11 cellular contexts compared by ENCODE assay signal in the genomic region with DNA sequence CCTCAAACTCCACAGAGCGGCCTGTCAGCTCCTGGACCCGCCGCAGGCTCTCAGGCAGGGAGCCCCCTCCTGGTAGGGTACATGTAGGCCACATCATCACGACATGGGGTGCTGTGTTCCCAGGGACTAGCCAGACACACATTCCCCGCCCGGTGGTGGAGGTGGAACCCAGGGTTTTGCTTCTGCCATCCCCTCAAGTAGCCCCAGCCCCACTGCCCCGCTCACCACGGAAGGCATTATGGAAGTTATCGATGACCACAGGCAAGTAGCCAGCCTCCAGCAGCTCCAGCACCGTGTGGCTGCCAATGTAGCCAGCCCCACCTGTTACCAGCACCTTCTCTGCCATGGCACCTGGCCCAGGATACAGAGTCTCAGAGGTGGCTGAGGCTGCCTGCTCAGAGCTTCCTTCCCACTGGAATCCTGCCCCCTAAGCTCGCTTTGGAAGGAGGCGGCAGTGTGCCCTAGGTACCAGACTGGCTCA. TPM values are rescaled to one million over a fixed set of nuclear protein-coding genes. Genes with fewer than 3 reads are reported as not detected.
DNase-seq lines count a peak whose midpoint lies in the region; ATAC-seq, FAIRE-seq and TF ChIP-seq lines count a peak whose summit lies in the region.
"Had no signal": no experiment of that assay in that cellular context is flagged by ENCODE, and none has a peak within 500 bp of the region (broad histone marks: within the 10 kb centered on the region; RNA-seq: fewer than 3 reads in every experiment).

No MANE protein-coding gene starts in this region.

- H3K9me3 Mint-ChIP-seq in HFFc6, result no peaks in the 10 kb centered on the region
- H3K9me3 Mint-ChIP-seq: activated naive CD4-positive, alpha-beta T cell treated with anti-CD3 and anti-CD28 coated beads, Interleukin-2, amount 50 U/mL, for 24 hours had no signal

- H3K4me1 ChIP-seq in A549 (peaks cover 16% of the 10 kb centered on the region), mesodermal cell (ENCODE audit: control insufficient read depth, insufficient read depth, low read length, poor library complexity, severe bottlenecking) (peaks cover 18% of the 10 kb centered on the region)

- peaks cover 5% of the 10 kb centered on the region for H3K27me3 Mint-ChIP-seq in HFFc6 (ENCODE audit: insufficient read depth)
- H3K27me3 Mint-ChIP-seq: activated naive CD4-positive, alpha-beta T cell treated with anti-CD3 and anti-CD28 coated beads, Interleukin-2, amount 50 U/mL, for 24 hours had no signal

- H3K9me3 ChIP-seq in A549, result no peaks in the 10 kb centered on the region
- no peaks in the 10 kb centered on the region for H3K9me3 ChIP-seq in mesodermal cell (ENCODE audit: control insufficient read depth, low read length)

- no peak for FAIRE-seq in A549 (lab: Jason Lieb, UNC)

- peak overlapping the region; percentile 89 to 99 for H3K27ac ChIP-seq in A549
- peak overlapping the region; percentile 83 for H3K27ac ChIP-seq in mesodermal cell (ENCODE audit: low read depth, low read length, severe bottlenecking)

- TF ChIP-seq CTCF in A549 (IDR thresholded peaks at IDR 0.05) (no peak), HFFc6 (IDR thresholded peaks at IDR 0.05) (peak; percentile 55; the same call in 1 of the 2 replicates), astrocyte of the cerebellum (IDR thresholded peaks at IDR 0.05; ENCODE audit: low read depth, low read length, missing control alignments) (peak; percentile 11)

- peaks cover 17% of the 10 kb centered on the region for H3K4me1 Mint-ChIP-seq in HFFc6 (ENCODE audit: low read depth)

- TF ChIP-seq RAD21 in A549 (conservative IDR thresholded peaks at IDR 0.05 in 1 of 2, IDR thresholded peaks at IDR 0.05 in 1 of 2), result no peak

- 91% methylated on average over 4 of the region's 12 CpGs for WGBS in A549 (ENCODE audit: missing lambda C conversion rate)
- 92% methylated on average over 9 to 12 of the region's 12 CpGs for WGBS in mesodermal cell (ENCODE audit: insufficient coverage in 2 of 2), 2 experiments

- H3K36me3 ChIP-seq in mesodermal cell (ENCODE audit: control insufficient read depth, insufficient read depth, low read length), result peaks cover 36% of the 10 kb centered on the region

- TF ChIP-seq EP300 in A549 (IDR thresholded peaks at IDR 0.05), result no peak

- peaks cover 4% of the 10 kb centered on the region; the same call in 1 of the 2 replicates for H3K36me3 Mint-ChIP-seq in HFFc6 (ENCODE audit: low read depth)

- ATAC-seq in A549 (no peak), GM18511 (IDR thresholded peaks at IDR 0.05; ENCODE audit: unreplicated experiment) (no peak)

- POLR2A ChIA-PET in A549 (lab: Yijun Ruan, JAX), result interaction anchor here (4.2 kb wide), 1 partner anchor 8 kb away, joined by 19 read pairs; the partner anchor contains the start of gene LYPLA2

- peak overlapping the region; percentile 89 for H3K4me2 ChIP-seq in A549

- in situ Hi-C loops in astrocyte of the cerebellum (cut with HindIII; ENCODE audit: low sequenced_read_pairs), result no loop called here

- no peak for TF ChIP-seq POLR2A in A549 (IDR thresholded peaks at IDR 0.05; ENCODE audit: low read length)

- H3K4me3 ChIP-seq in A549, result peak overlapping the region; percentile 72; the same call in 2 of the 3 replicates
- H3K4me3 ChIP-seq in astrocyte of the cerebellum (ENCODE audit: low read depth, low read length), result no peak overlapping the region
- no peak overlapping the region for H3K4me3 ChIP-seq in mesodermal cell (ENCODE audit: extremely low read depth, insufficient read depth, low read length, poor library complexity, severe bottlenecking)

- no peak overlapping the region for H3K4me3 Mint-ChIP-seq in HFFc6

- H3K27ac Mint-ChIP-seq in HFFc6, result peak overlapping the region; percentile 48
- H3K27ac Mint-ChIP-seq: activated naive CD4-positive, alpha-beta T cell treated with anti-CD3 and anti-CD28 coated beads, Interleukin-2, amount 50 U/mL, for 24 hours had no signal

- CTCF ChIA-PET in A549 (lab: Yijun Ruan, JAX), result interaction anchor here (0.6 to 3.3 kb wide), 7 partner anchors 11 to 257 kb away, joined by 3 to 19 read pairs (median 5); no protein-coding TSS in a partner anchor

- DNase-seq in A549 (ENCODE audit: low read depth in 1 of 2, low spot score in 1 of 2) (peak in 1 of 2 experiments; percentile 31), HFFc6 (no peak), astrocyte of the cerebellum (ENCODE audit: low read depth) (no peak), SIG-M5 (lab: John Stamatoyannopoulos, UW) (no peak), DMS153 treated with DMSO at 0.1 percent for 48 hours (lab: John Stamatoyannopoulos, UW; ENCODE audit: unreplicated experiment) (no peak), NCI-H128 (lab: John Stamatoyannopoulos, UW; ENCODE audit: unreplicated experiment) (no peak)
- DNase-seq: DMS153, NCI-H524 had no signal

TF ChIP-seq in A549, 52 proteins besides CTCF, POLR2A, EP300 and RAD21 (continues in another document):
- TF ChIP-seq KDM5A (IDR thresholded peaks at IDR 0.05), result no peak
- TF ChIP-seq FOSL2 (IDR thresholded peaks at IDR 0.05), result no peak
- no peak for TF ChIP-seq FOSL2 (CRISPR knock-in tag; IDR thresholded peaks at IDR 0.05)
- TF ChIP-seq HOXB13 (CRISPR knock-in tag; IDR thresholded peaks at IDR 0.05; ENCODE audit: low read depth), result no peak
- TF ChIP-seq SREBF2 (IDR thresholded peaks at IDR 0.05), result no peak
- no peak for TF ChIP-seq PBX3 (IDR thresholded peaks at IDR 0.05)
- TF ChIP-seq SMC3 (IDR thresholded peaks at IDR 0.05), result no peak

RNA-seq across cellular contexts. Expression of gene GALE, which starts 1.9 kb away (rescaled TPM):
- 38.9 and 39.9 TPM in 2 replicates for polyA plus RNA-seq in A549 (2011; rRNA removed)
- polyA plus RNA-seq in A549 (2012; cell fraction: cytosol; rRNA removed), result 84.8 and 93.4 TPM in 2 replicates
- polyA plus RNA-seq in A549 (2012; cell fraction: nucleus; rRNA removed), result 123 and 128 TPM in 2 replicates
- polyA plus RNA-seq in A549 (2017; fragmentation: RNase III; extraction: RNeasy Plus Mini Kit Qiagen cat#74134 plus additional on column Dnase treatment), result 45.6 to 48.1 TPM (median 46.9 TPM) in 3 replicates
- polyA minus RNA-seq in A549 (2011; rRNA and poly(A)+ RNA removed), result 30.3 and 35.6 TPM in 2 replicates
- 10 to 100 TPM; 30.9 to 34.6 (median 33.5) TPM for total RNA-seq in HFFc6 (2021; fragmentation: NEBNext Ultra II Directional; extraction: Animal tissue kit (Norgen Biotek cat#: 25700))
- 44.9 TPM for polyA plus RNA-seq in mesodermal cell (2013, experiment 1 of 2)
- 36.6 TPM for polyA plus RNA-seq in mesodermal cell (2013, experiment 2 of 2)

RNA-seq across cellular contexts. Expression of gene LYPLA2, which starts 7.8 kb away (rescaled TPM):
- 17.8 and 26.0 TPM in 2 replicates for polyA plus RNA-seq in A549 (2011; rRNA removed)
- 39.3 and 56.7 TPM in 2 replicates for polyA plus RNA-seq in A549 (2012; cell fraction: cytosol; rRNA removed)
- polyA plus RNA-seq in A549 (2012; cell fraction: nucleus; rRNA removed), result 67.9 and 84.5 TPM in 2 replicates
- polyA plus RNA-seq in A549 (2017; fragmentation: RNase III; extraction: RNeasy Plus Mini Kit Qiagen cat#74134 plus additional on column Dnase treatment), result 43.8 to 49.2 TPM (median 46.7 TPM) in 3 replicates
- polyA minus RNA-seq in A549 (2011; rRNA and poly(A)+ RNA removed), result 17.8 and 25.3 TPM in 2 replicates
- total RNA-seq in HFFc6 (2021; fragmentation: NEBNext Ultra II Directional; extraction: Animal tissue kit (Norgen Biotek cat#: 25700)), result 10 to 100 TPM; 55.7 to 65.0 (median 59.8) TPM
- 90.1 TPM for polyA plus RNA-seq in mesodermal cell (2013, experiment 1 of 2)
- 60.3 TPM for polyA plus RNA-seq in mesodermal cell (2013, experiment 2 of 2)

RNA-seq across cellular contexts. Expression of gene PITHD1, which starts 20.5 kb away (rescaled TPM):
- polyA plus RNA-seq in A549 (2011; rRNA removed), result 34.0 and 41.0 TPM in 2 replicates
- 32.4 and 33.3 TPM in 2 replicates for polyA plus RNA-seq in A549 (2012; cell fraction: cytosol; rRNA removed)
- polyA plus RNA-seq in A549 (2012; cell fraction: nucleus; rRNA removed), result 14.6 and 24.5 TPM in 2 replicates
- 25.4 to 29.2 TPM (median 26.3 TPM) in 3 replicates for polyA plus RNA-seq in A549 (2017; fragmentation: RNase III; extraction: RNeasy Plus Mini Kit Qiagen cat#74134 plus additional on column Dnase treatment)
- 7.8 and 9.3 TPM in 2 replicates for polyA minus RNA-seq in A549 (2011; rRNA and poly(A)+ RNA removed)
- 10 to 100 TPM; 41.8 to 45.7 (median 44.8) TPM for total RNA-seq in HFFc6 (2021; fragmentation: NEBNext Ultra II Directional; extraction: Animal tissue kit (Norgen Biotek cat#: 25700))
- 26.8 TPM for polyA plus RNA-seq in mesodermal cell (2013, experiment 1 of 2)
- 25.0 TPM for polyA plus RNA-seq in mesodermal cell (2013, experiment 2 of 2)

RNA-seq across cellular contexts. Expression of gene HMGCL, which starts 26.5 kb away (rescaled TPM):
- polyA plus RNA-seq in A549 (2011; rRNA removed) (18.0 and 18.9 TPM in 2 replicates), A549 (2017; fragmentation: RNase III; extraction: RNeasy Plus Mini Kit Qiagen cat#74134 plus additional on column Dnase treatment) (9.7 to 11.5 TPM (median 10.9 TPM) in 3 replicates)
- 7.9 and 9.7 TPM in 2 replicates for polyA plus RNA-seq in A549 (2012; cell fraction: cytosol; rRNA removed)
- 8.1 and 9.5 TPM in 2 replicates for polyA plus RNA-seq in A549 (2012; cell fraction: nucleus; rRNA removed)
- polyA minus RNA-seq in A549 (2011; rRNA and poly(A)+ RNA removed), result 10.6 and 12.6 TPM in 2 replicates
- 10 to 100 TPM; 20.2 to 22.9 (median 21.7) TPM for total RNA-seq in HFFc6 (2021; fragmentation: NEBNext Ultra II Directional; extraction: Animal tissue kit (Norgen Biotek cat#: 25700))
- polyA plus RNA-seq in mesodermal cell (2013, experiment 1 of 2), result 32.7 TPM
- 31.2 TPM for polyA plus RNA-seq in mesodermal cell (2013, experiment 2 of 2)

RNA-seq across cellular contexts. Expression of gene ELOA, which starts 55.4 kb away (rescaled TPM):
- polyA plus RNA-seq in A549 (2011; rRNA removed) (16.0 and 18.4 TPM in 2 replicates), A549 (2017; fragmentation: RNase III; extraction: RNeasy Plus Mini Kit Qiagen cat#74134 plus additional on column Dnase treatment) (16.3 to 18.4 TPM (median 16.4 TPM) in 3 replicates)
- 6.9 and 7.3 TPM in 2 replicates for polyA plus RNA-seq in A549 (2012; cell fraction: cytosol; rRNA removed)
- 6.4 and 8.1 TPM in 2 replicates for polyA plus RNA-seq in A549 (2012; cell fraction: nucleus; rRNA removed)
- polyA minus RNA-seq in A549 (2011; rRNA and poly(A)+ RNA removed), result 12.6 and 13.9 TPM in 2 replicates
- total RNA-seq in HFFc6 (2021; fragmentation: NEBNext Ultra II Directional; extraction: Animal tissue kit (Norgen Biotek cat#: 25700)), result 10 to 100 TPM; 55.5 to 72.6 (median 59.9) TPM
- 32.3 TPM for polyA plus RNA-seq in mesodermal cell (2013, experiment 1 of 2)
- polyA plus RNA-seq in mesodermal cell (2013, experiment 2 of 2), result 31.9 TPM
